10 cellular contexts compared by ENCODE assay signal in genomic region chr22:40535642-40536041, GRCh38.
A peak's percentile ranks its signal among the peaks of the same experiment; 100 is the strongest.
DNase-seq lines count a peak whose midpoint lies in the region; ATAC-seq, FAIRE-seq and TF ChIP-seq lines count a peak whose summit lies in the region.
"Had no signal": no experiment of that assay in that cellular context is flagged by ENCODE, and none has a peak within 500 bp of the region (broad histone marks: within the 10 kb centered on the region; RNA-seq: fewer than 3 reads in every experiment).

No MANE protein-coding gene starts in this region.

- H3K36me3 ChIP-seq in H1 (ENCODE audit: control insufficient read depth in 2 of 4, insufficient read depth in 4 of 4, low read length in 3 of 4) (no peaks in the 10 kb centered on the region), suprapubic skin (no peaks in the 10 kb centered on the region)

- no peak overlapping the region for H2BK5ac ChIP-seq in H1 (ENCODE audit: low read depth, low read length)

- H3K27ac ChIP-seq in H1 (ENCODE audit: low read depth, low read length): no peak overlapping the region
- peak overlapping the region; percentile 18 for H3K27ac ChIP-seq in suprapubic skin

- no peak for TF ChIP-seq RAD21 in H1 (IDR thresholded peaks at IDR 0.05 in 1 of 2, conservative IDR thresholded peaks at IDR 0.05 in 1 of 2; ENCODE audit: low read depth in 2 of 2, low read length in 2 of 2)

- H3K14ac ChIP-seq in H1 (ENCODE audit: insufficient read length): no peak overlapping the region

- no peak for FAIRE-seq in H1 (lab: Jason Lieb, UNC)

- H3K4me1 Mint-ChIP-seq in activated CD4-positive, alpha-beta T cell treated with anti-CD3 and anti-CD28 coated beads, Interleukin-2, amount 10 ng/mL, durations not matched to agents 24 days and 14 days: peaks cover 41% of the 10 kb centered on the region
- peaks cover 40% of the 10 kb centered on the region for H3K4me1 Mint-ChIP-seq in T-helper 17 cell

- no peaks in the 10 kb centered on the region for H3K9me3 Mint-ChIP-seq in activated CD4-positive, alpha-beta T cell treated with anti-CD3 and anti-CD28 coated beads, Interleukin-2, amount 10 ng/mL, durations not matched to agents 24 days and 14 days

- intact Hi-C loops in activated CD4-positive, alpha-beta T cell treated with anti-CD3 and anti-CD28 coated beads, Interleukin-2, amount 10 ng/mL, durations not matched to agents 24 days and 14 days (cut with micrococcal nuclease): no loop called here

- H3K56ac ChIP-seq in H1 (replicated peaks; ENCODE audit: insufficient read length, low read depth, low read length): no peak overlapping the region

- peak overlapping the region; percentile 46 for H4K5ac ChIP-seq in H1 (ENCODE audit: insufficient read length, low read depth, low read length)

- peaks cover 0 to 17% of the 10 kb centered on the region in 2 experiments; a peak in 3 of 4 replicates for H3K79me2 ChIP-seq in H1 (ENCODE audit: control insufficient read depth in 1 of 2, insufficient read depth in 2 of 2, low read length in 2 of 2)

- no peak overlapping the region for H3K4ac ChIP-seq in H1 (replicated peaks; ENCODE audit: insufficient read length, low read depth, low read length)

- no peak overlapping the region for H2BK20ac ChIP-seq in H1 (ENCODE audit: low read length)

- no peak overlapping the region for H2BK120ac ChIP-seq in H1 (replicated peaks; ENCODE audit: low read depth, low read length)

- no peak overlapping the region for H4K8ac ChIP-seq in H1 (ENCODE audit: extremely low read depth, insufficient read depth, low read length)

- ATAC-seq in T-helper 17 cell: no peak

- no peak overlapping the region; the same call in 1 of the 2 replicates for H2AK5ac ChIP-seq in H1 (ENCODE audit: low read depth, low read length)

- H3K27me3 Mint-ChIP-seq in activated CD4-positive, alpha-beta T cell treated with anti-CD3 and anti-CD28 coated beads, Interleukin-2, amount 10 ng/mL, durations not matched to agents 24 days and 14 days: no peaks in the 10 kb centered on the region
- H3K27me3 Mint-ChIP-seq in T-helper 17 cell: no peaks in the 10 kb centered on the region

- no peak overlapping the region; the same call in 1 of the 2 replicates for H3K18ac ChIP-seq in H1 (ENCODE audit: extremely low read depth, low read length)

- WGBS in H1 (ENCODE audit: extremely low coverage in 1 of 2, insufficient coverage in 1 of 2, insufficient read length in 1 of 2, insufficient replicate concordance in 2 of 2, low coverage in 1 of 2, low lambda C conversion rate in 2 of 2, missing lambda C conversion rate in 1 of 2), 2 experiments: 94% methylated on average over 2 of the region's 2 CpGs; no CpG with 5 or more reads in 1 of the 2 experiments
- 90% methylated on average over 2 of the region's 2 CpGs for WGBS in suprapubic skin

- no peaks in the 10 kb centered on the region for H4K20me1 ChIP-seq in H1 (replicated peaks in 1 of 2; ENCODE audit: control insufficient read depth in 1 of 2, insufficient read depth in 2 of 2, low read length in 2 of 2)

- no peak overlapping the region for H2AFZ ChIP-seq in H1 (ENCODE audit: low read length)

- H3K27ac Mint-ChIP-seq in activated CD4-positive, alpha-beta T cell treated with anti-CD3 and anti-CD28 coated beads, Interleukin-2, amount 10 ng/mL, durations not matched to agents 24 days and 14 days: peak overlapping the region; percentile 81
- H3K27ac Mint-ChIP-seq in T-helper 17 cell: peak overlapping the region; percentile 96

- H3K4me3 ChIP-seq in H1 (ENCODE audit: extremely low read depth in 1 of 4, insufficient read depth in 2 of 4, low read depth in 3 of 4, low read length in 4 of 4): no peak overlapping the region
- no peak overlapping the region for H3K4me3 ChIP-seq in suprapubic skin
- H3K4me3 ChIP-seq: body of pancreas had no signal

- no peaks in the 10 kb centered on the region for H3K27me3 ChIP-seq in H1 (replicated peaks in 1 of 4; ENCODE audit: control insufficient read depth in 3 of 4, extremely low read depth in 1 of 4, insufficient read depth in 3 of 4, low read length in 3 of 4)
- H3K27me3 ChIP-seq in suprapubic skin: no peaks in the 10 kb centered on the region
- H3K27me3 ChIP-seq: body of pancreas had no signal

- H3K4me1 ChIP-seq in H1 (replicated peaks in 1 of 4; ENCODE audit: control insufficient read depth in 3 of 4, insufficient read depth in 4 of 4, low read length in 3 of 4): peaks cover 0 to 20% (median 6%) of the 10 kb centered on the region in 4 experiments; a peak in 3 of 7 replicates
- peaks cover 45% of the 10 kb centered on the region for H3K4me1 ChIP-seq in suprapubic skin

- no peak overlapping the region; the same call in 1 of the 2 replicates for H2BK12ac ChIP-seq in H1 (ENCODE audit: low read depth, low read length)

- no peak for DNase-seq in activated CD4-positive, alpha-beta T cell treated with anti-CD3 and anti-CD28 coated beads, Interleukin-2, amount 10 ng/mL, durations not matched to agents 24 days and 14 days
- no peak for DNase-seq in activated CD4-positive, alpha-beta T cell treated with anti-CD3 and anti-CD28 coated beads, Interleukin-2, amount 50 U/mL, for 48 hours
- DNase-seq in T-helper 17 cell (no peak), H1 (ENCODE audit: low read depth in 1 of 2, low spot score in 2 of 2) (no peak), suprapubic skin (ENCODE audit: low spot score in 2 of 2) (no peak), T-helper 9 cell (no peak), islet precursor cell (no peak), T1000 (lab: John Stamatoyannopoulos, UW) (no peak)
- DNase-seq: NCI-H1436 had no signal

- no peaks in the 10 kb centered on the region for H3K23me2 ChIP-seq in H1 (ENCODE audit: low read depth, low read length)

- no peaks in the 10 kb centered on the region for H3K79me1 ChIP-seq in H1 (ENCODE audit: low read depth, low read length)

- H3K4me2 ChIP-seq in H1 (ENCODE audit: insufficient read depth in 1 of 2, low read depth in 2 of 2, low read length in 2 of 2): peak overlapping the region in 1 of 2 experiments; percentile 59; a peak in 1 of 4 replicates

- no peak overlapping the region for H3K4me3 Mint-ChIP-seq in activated CD4-positive, alpha-beta T cell treated with anti-CD3 and anti-CD28 coated beads, Interleukin-2, amount 10 ng/mL, durations not matched to agents 24 days and 14 days
- H3K4me3 Mint-ChIP-seq in T-helper 17 cell: no peak overlapping the region

- no peak for TF ChIP-seq EP300 in H1 (IDR thresholded peaks at IDR 0.05; ENCODE audit: borderline replicate concordance in 1 of 2, low read depth in 2 of 2, low read length in 2 of 2)
- no peak for TF ChIP-seq EP300 in suprapubic skin (IDR thresholded peaks at IDR 0.05)

- CTCF ChIA-PET in H1 (lab: Charles Lee; ENCODE audit: partially characterized antibody): interaction anchor here (1.1 kb wide), 1 partner anchor 9 kb away, joined by 3 read pairs; no protein-coding TSS in a partner anchor

- no peak overlapping the region for H3K9ac ChIP-seq in H1 (replicated peaks in 1 of 4; ENCODE audit: extremely low read depth in 1 of 4, low read depth in 3 of 4, low read length in 3 of 4)

- H3K36me3 Mint-ChIP-seq in activated CD4-positive, alpha-beta T cell treated with anti-CD3 and anti-CD28 coated beads, Interleukin-2, amount 10 ng/mL, durations not matched to agents 24 days and 14 days (ENCODE audit: low read depth): peaks cover 2% of the 10 kb centered on the region
- no peaks in the 10 kb centered on the region for H3K36me3 Mint-ChIP-seq in T-helper 17 cell (ENCODE audit: low read depth)

- no peak for TF ChIP-seq POLR2A in H1 (IDR thresholded peaks at IDR 0.05; ENCODE audit: control extremely low read depth in 1 of 2, low read depth in 2 of 2, low read length in 2 of 2)
- no peak for TF ChIP-seq POLR2A in suprapubic skin (IDR thresholded peaks at IDR 0.05)

- no peak overlapping the region for H3K23ac ChIP-seq in H1 (ENCODE audit: insufficient read length)

- H4K91ac ChIP-seq in H1 (replicated peaks; ENCODE audit: insufficient read length, low read length): no peak overlapping the region

- H3K9me3 ChIP-seq in T-helper 17 cell (ENCODE audit: control insufficient read depth, low read length, poor library complexity, severe bottlenecking): no peaks in the 10 kb centered on the region
- H3K9me3 ChIP-seq in H1 (ENCODE audit: insufficient read depth in 2 of 2, low read depth in 1 of 2, low read length in 1 of 2): no peaks in the 10 kb centered on the region
- H3K9me3 ChIP-seq in suprapubic skin: no peaks in the 10 kb centered on the region
- H3K9me3 ChIP-seq: body of pancreas had no signal

- H2BK15ac ChIP-seq in H1 (ENCODE audit: low read length): peak overlapping the region; percentile 81; the same call in 1 of the 2 replicates

- POLR2A ChIA-PET in H1 (lab: Charles Lee; ENCODE audit: partially characterized antibody): interaction anchor here (0.5 to 1.5 kb wide), 2 partner anchors 16 to 285 kb away, joined by 4 to 6 read pairs; no protein-coding TSS in a partner anchor

- TF ChIP-seq CTCF in H1 (IDR thresholded peaks at IDR 0.05; ENCODE audit: control extremely low read depth in 1 of 3, insufficient read depth in 1 of 3, low read depth in 1 of 3, low read length in 3 of 3): no peak
- TF ChIP-seq CTCF in suprapubic skin (IDR thresholded peaks at IDR 0.05): no peak

TF ChIP-seq in H1, 55 proteins besides CTCF, POLR2A, EP300 and RAD21 (continues in another document):
- TF ChIP-seq CHD2 (IDR thresholded peaks at IDR 0.05; ENCODE audit: low read length): no peak
- no peak for TF ChIP-seq SP4 (IDR thresholded peaks at IDR 0.05; ENCODE audit: low read length)
- no peak for TF ChIP-seq CREB1 (IDR thresholded peaks at IDR 0.05)
- no peak for TF ChIP-seq E2F6 (IDR thresholded peaks at IDR 0.05)
- no peak for TF ChIP-seq TCF12 (IDR thresholded peaks at IDR 0.05; ENCODE audit: low read depth, low read length)
- TF ChIP-seq NRF1 (IDR thresholded peaks at IDR 0.05; ENCODE audit: low read depth, low read length): no peak
- TF ChIP-seq KDM1A (IDR thresholded peaks at IDR 0.05; ENCODE audit: borderline replicate concordance, low read length): no peak
- no peak for TF ChIP-seq PHF8 (conservative IDR thresholded peaks at IDR 0.05; ENCODE audit: low read depth, low read length)
- TF ChIP-seq BCL11A (IDR thresholded peaks at IDR 0.05; ENCODE audit: low read depth in 2 of 2, low read length in 2 of 2): no peak
- no peak for TF ChIP-seq RNF2 (IDR thresholded peaks at IDR 0.05; ENCODE audit: borderline replicate concordance, low read depth, low read length, missing control alignments, poor library complexity, severe bottlenecking)
- TF ChIP-seq JUN (IDR thresholded peaks at IDR 0.05; ENCODE audit: low read depth, low read length): no peak
- no peak for TF ChIP-seq SRF (IDR thresholded peaks at IDR 0.05; ENCODE audit: low read depth, low read length)
- TF ChIP-seq SP1 (IDR thresholded peaks at IDR 0.05; ENCODE audit: low read depth, low read length): no peak
- no peak for TF ChIP-seq TAF7 (optimal IDR thresholded peaks at IDR 0.05; ENCODE audit: borderline replicate concordance, low read depth, low read length)
